ENCODE assay signal across 24 cellular contexts in genomic region chr20:54793270-54793992, GRCh38.
DNase-seq lines count a peak whose midpoint lies in the region; ATAC-seq, FAIRE-seq and TF ChIP-seq lines count a peak whose summit lies in the region.
"Had no signal": no experiment of that assay in that cellular context is flagged by ENCODE, and none has a peak within 500 bp of the region (broad histone marks: within the 10 kb centered on the region; RNA-seq: fewer than 3 reads in every experiment).

No MANE protein-coding gene starts in this region.

- peaks cover 4 to 24% (median 10%) of the 10 kb centered on the region in 6 donors for H3K9me3 Mint-ChIP-seq in immature natural killer cell

- H3K4me1 ChIP-seq in HepG2 (ENCODE audit: insufficient read depth, low read length): no peaks in the 10 kb centered on the region
- no peaks in the 10 kb centered on the region for H3K4me1 ChIP-seq in right lobe of liver
- H3K4me1 ChIP-seq in gastroesophageal sphincter: no peaks in the 10 kb centered on the region
- H3K4me1 ChIP-seq in spleen: no peaks in the 10 kb centered on the region
- H3K4me1 ChIP-seq in body of pancreas: no peaks in the 10 kb centered on the region
- H3K4me1 ChIP-seq: BLaER1 had no signal

- no peak overlapping the region for H3K4me2 ChIP-seq in HepG2 (ENCODE audit: low read depth, low read length)
- H3K4me2 ChIP-seq: BLaER1, GM23338, PC-9 had no signal

- TF ChIP-seq CTCF in HepG2 (CRISPR knock-in tag; IDR thresholded peaks at IDR 0.05) (no peak), right lobe of liver (IDR thresholded peaks at IDR 0.05) (no peak), gastroesophageal sphincter (IDR thresholded peaks at IDR 0.05) (no peak), spleen (IDR thresholded peaks at IDR 0.05 in 8 of 11, conservative IDR thresholded peaks at IDR 0.05 in 3 of 11) (no peak), body of pancreas (IDR thresholded peaks at IDR 0.05) (no peak)

- no peaks in the 10 kb centered on the region for H3K36me3 Mint-ChIP-seq in immature natural killer cell
- H3K36me3 Mint-ChIP-seq: CD4-positive, CD25-positive, alpha-beta regulatory T cell had no signal

- no peak for FAIRE-seq in HepG2 (lab: Jason Lieb, UNC)
- FAIRE-seq: A204.1, D721Med had no signal

- no peaks in the 10 kb centered on the region for H4K20me1 ChIP-seq in HepG2 (ENCODE audit: insufficient read depth, low read length)
- H4K20me1 ChIP-seq: BLaER1 had no signal

- intact Hi-C loops in HepG2 (cut with micrococcal nuclease; ENCODE audit: unreplicated experiment): no loop called here
- intact Hi-C loops in right lobe of liver (cut with DNase I): no loop called here
- intact Hi-C loops in sciatic nerve (cut with DNase I): no loop called here
- intact Hi-C loops in spleen (cut with DNase I; ENCODE audit: low total_unique reads): no loop called here
- intact Hi-C loops in body of pancreas (cut with DNase I): no loop called here

- ATAC-seq in HepG2 (peak; percentile 53), right lobe of liver (no peak), gastroesophageal sphincter (peak; percentile 51), sciatic nerve (peak; percentile 94), body of pancreas (no peak)
- ATAC-seq: GM23338 had no signal

- H3K9me3 ChIP-seq in HepG2 (ENCODE audit: low read length): peaks cover 7% of the 10 kb centered on the region
- H3K9me3 ChIP-seq in right lobe of liver: no peaks in the 10 kb centered on the region
- peaks cover 0 to 11% (median 0%) of the 10 kb centered on the region in 3 donors for H3K9me3 ChIP-seq in gastroesophageal sphincter
- H3K9me3 ChIP-seq in spleen: peaks cover 0 to 40% (median 13%) of the 10 kb centered on the region in 8 donors
- no peaks in the 10 kb centered on the region for H3K9me3 ChIP-seq in body of pancreas

- H3K27me3 ChIP-seq in HepG2 (ENCODE audit: control insufficient read depth in 1 of 2, insufficient read depth in 2 of 2, low read length in 2 of 2) (no peaks in the 10 kb centered on the region), right lobe of liver (no peaks in the 10 kb centered on the region), gastroesophageal sphincter (no peaks in the 10 kb centered on the region), spleen (replicated peaks in 1 of 7) (no peaks in the 10 kb centered on the region), body of pancreas (no peaks in the 10 kb centered on the region)
- H3K27me3 ChIP-seq: BLaER1 had no signal

- H3K27ac ChIP-seq in HepG2 (ENCODE audit: extremely low read length, insufficient read depth, low read length): no peak overlapping the region
- no peak overlapping the region for H3K27ac ChIP-seq in right lobe of liver
- no peak overlapping the region for H3K27ac ChIP-seq in gastroesophageal sphincter
- no peak overlapping the region for H3K27ac ChIP-seq in spleen
- no peak overlapping the region for H3K27ac ChIP-seq in body of pancreas
- H3K27ac ChIP-seq: BLaER1, PC-9 had no signal

- no peaks in the 10 kb centered on the region for H3K79me2 ChIP-seq in HepG2 (ENCODE audit: insufficient read depth, low read length)

- BruUV-seq in HepG2 (replicated peaks; lab: Mats Ljungman, UMichigan): no TSS peak

- H3K27me3 Mint-ChIP-seq in immature natural killer cell (ENCODE audit: low read depth in 3 of 3): peaks cover 0 to 3% (median 1%) of the 10 kb centered on the region in 3 donors
- H3K27me3 Mint-ChIP-seq: CD4-positive, CD25-positive, alpha-beta regulatory T cell had no signal

- in situ Hi-C loops in HepG2 (cut with HindIII; ENCODE audit: extremely low pct_ligation_motif_present, low pct_unique_long_range_greater_than_20kb): no loop called here

- no peak overlapping the region for H3K4me3 Mint-ChIP-seq in immature natural killer cell
- H3K4me3 Mint-ChIP-seq: CD4-positive, CD25-positive, alpha-beta regulatory T cell; GM23338 had no signal

- TF ChIP-seq POLR2A in HepG2 (IDR thresholded peaks at IDR 0.05; ENCODE audit: insufficient read depth in 1 of 2, low read depth in 2 of 2, low read length in 2 of 2): no peak
- no peak for TF ChIP-seq POLR2A in right lobe of liver (IDR thresholded peaks at IDR 0.05)
- TF ChIP-seq POLR2A in gastroesophageal sphincter (IDR thresholded peaks at IDR 0.05): no peak
- TF ChIP-seq POLR2A in spleen (IDR thresholded peaks at IDR 0.05): no peak
- no peak for TF ChIP-seq POLR2A in body of pancreas (IDR thresholded peaks at IDR 0.05)

- 11% methylated on average over 9 of the region's 9 CpGs for WGBS in HepG2 (ENCODE audit: low lambda C conversion rate)
- WGBS in right lobe of liver (ENCODE audit: insufficient coverage, low coverage, low lambda C conversion rate, missing lambda C conversion rate): 73% methylated on average over 4 of the region's 9 CpGs
- 64 to 65% methylated on average over 2 to 3 of the region's 9 CpGs for WGBS in gastroesophageal sphincter (ENCODE audit: low coverage in 1 of 2), 2 donors
- WGBS in spleen, 5 donors: 76 to 89% (median 86%) methylated on average over 8 to 9 of the region's 9 CpGs
- 81 to 91% methylated on average over 8 to 9 of the region's 9 CpGs for WGBS in body of pancreas, 2 donors

- no peak for TF ChIP-seq RAD21 in HepG2 (CRISPR knock-in tag; IDR thresholded peaks at IDR 0.05)

- no peak for TF ChIP-seq EP300 in HepG2 (IDR thresholded peaks at IDR 0.05; ENCODE audit: low read depth in 2 of 2, low read length in 2 of 2)
- TF ChIP-seq EP300 in HepG2 (CRISPR knock-in tag; IDR thresholded peaks at IDR 0.05; ENCODE audit: borderline replicate concordance): no peak
- TF ChIP-seq EP300 in gastroesophageal sphincter (IDR thresholded peaks at IDR 0.05): no peak

- H3K27ac Mint-ChIP-seq in immature natural killer cell: no peak overlapping the region
- H3K27ac Mint-ChIP-seq: CD4-positive, CD25-positive, alpha-beta regulatory T cell; GM23338 had no signal

- DNase-seq in HepG2 (ENCODE audit: low spot score) (no peak), right lobe of liver (no peak), sciatic nerve (ENCODE audit: low spot score) (no peak), immature natural killer cell (no peak), spleen (no peak), body of pancreas (no peak)
- DNase-seq: CD4-positive, CD25-positive, alpha-beta regulatory T cell; HCEC 1CT; MV-4-11; NCI-H1105; NCI-H146; NCI-H1930; NCI-H2107; NCI-H446; NCI-H526; NCI-H82; NK-92 treated with Interleukin-12 subunit alpha and Interleukin-12 subunit beta, amount 100 ng/mL, for 24 hours; PC-9; Right ventricle myocardium superior had no signal

- no peak overlapping the region for H2AFZ ChIP-seq in HepG2 (ENCODE audit: low read length)
- H2AFZ ChIP-seq: GM23338, PC-9 had no signal

- H3K9ac ChIP-seq in HepG2 (ENCODE audit: insufficient read depth, low read depth, low read length): no peak overlapping the region
- H3K9ac ChIP-seq: BLaER1 had no signal

- H3K4me3 ChIP-seq in HepG2 (replicated peaks in 1 of 3; ENCODE audit: insufficient read depth in 1 of 3, low read depth in 2 of 3, low read length in 3 of 3): no peak overlapping the region
- no peak overlapping the region for H3K4me3 ChIP-seq in right lobe of liver
- H3K4me3 ChIP-seq in gastroesophageal sphincter: no peak overlapping the region
- H3K4me3 ChIP-seq in spleen: no peak overlapping the region
- H3K4me3 ChIP-seq in body of pancreas: no peak overlapping the region
- H3K4me3 ChIP-seq: BLaER1, GM23338, PC-9 had no signal

- H3K4me1 Mint-ChIP-seq in immature natural killer cell: no peaks in the 10 kb centered on the region
- H3K4me1 Mint-ChIP-seq: GM23338 had no signal

- H3K36me3 ChIP-seq in HepG2 (replicated peaks in 1 of 2; ENCODE audit: control insufficient read depth in 1 of 2, insufficient read depth in 2 of 2, low read length in 2 of 2): no peaks in the 10 kb centered on the region
- no peaks in the 10 kb centered on the region for H3K36me3 ChIP-seq in right lobe of liver
- no peaks in the 10 kb centered on the region for H3K36me3 ChIP-seq in gastroesophageal sphincter
- no peaks in the 10 kb centered on the region for H3K36me3 ChIP-seq in spleen
- no peaks in the 10 kb centered on the region for H3K36me3 ChIP-seq in body of pancreas (replicated peaks in 1 of 2; ENCODE audit: insufficient read depth in 1 of 2, low read depth in 2 of 2)
- H3K36me3 ChIP-seq: BLaER1 had no signal

- POLR2A ChIA-PET in HepG2 (lab: Yijun Ruan, JAX): no interaction called here

- CTCF ChIA-PET in HepG2 (lab: Yijun Ruan, JAX; ENCODE audit: low intra/inter-chr PET ratio, low total read pairs): no interaction called here

TF ChIP-seq in HepG2, 621 proteins besides CTCF, POLR2A, EP300 and RAD21 (continues in another document):
- no peak for TF ChIP-seq GATAD2A (CRISPR knock-in tag; IDR thresholded peaks at IDR 0.05)
- no peak for TF ChIP-seq ARID5B (CRISPR knock-in tag; IDR thresholded peaks at IDR 0.05)
- TF ChIP-seq ZNF253 (CRISPR knock-in tag; IDR thresholded peaks at IDR 0.05; ENCODE audit: borderline replicate concordance): no peak
- no peak for TF ChIP-seq ZNF777 (CRISPR knock-in tag; IDR thresholded peaks at IDR 0.05)
- no peak for TF ChIP-seq ZNF441 (CRISPR knock-in tag; IDR thresholded peaks at IDR 0.05; ENCODE audit: borderline replicate concordance)
- TF ChIP-seq ISL2 (CRISPR knock-in tag; IDR thresholded peaks at IDR 0.05): no peak
- TF ChIP-seq ZNF33B (CRISPR knock-in tag; IDR thresholded peaks at IDR 0.05): no peak
- no peak for TF ChIP-seq ETV6 (CRISPR knock-in tag; conservative IDR thresholded peaks at IDR 0.05)

Comparison
In these comparisons a context has a peak if more than half of its experiments do, and no peak if none do; other contexts are left out.
1. ATAC-seq: peak in HepG2 (single experiment), gastroesophageal sphincter (single experiment) and sciatic nerve (single experiment); none in right lobe of liver (0 of 4) and body of pancreas (single experiment).